ENCODE assay signal across 28 cellular contexts in genomic region chr12:40219760-40220159, GRCh38.
"Had no signal": no experiment of that assay in that cellular context is flagged by ENCODE, and none has a peak within 500 bp of the region (broad histone marks: within the 10 kb centered on the region; RNA-seq: fewer than 3 reads in every experiment).

No MANE protein-coding gene starts in this region.

- H3K27ac ChIP-seq: colonic mucosa, epithelial cell of prostate, esophagus squamous epithelium, gastrocnemius medialis, heart right ventricle, left lung, lower lobe of right lung had no signal

- ATAC-seq: effector memory CD8-positive, alpha-beta T cell; esophagus mucosa; gastrocnemius medialis; heart right ventricle; left cardiac atrium; left lung; left ventricle myocardium superior; lower lobe of right lung; mucosa of descending colon had no signal

- H3K4me1 ChIP-seq: colonic mucosa, lower lobe of right lung had no signal

- DNase-seq: colonic mucosa; cortex of kidney; effector CD8-positive, alpha-beta T cell; effector memory CD8-positive, alpha-beta T cell; endodermal cell; erythroblast; esophagus squamous epithelium; foreskin fibroblast; foreskin melanocyte; gastrocnemius medialis; glutamatergic neuron; head of caudate nucleus; heart right ventricle; hippocampal formation; left cardiac atrium; left lung; left ventricle myocardium superior; lower lobe of right lung; mesenchymal stem cell; mucosa of descending colon; naive B cell had no signal

- H3K4me3 Mint-ChIP-seq: dendritic cell treated with granulocyte-macrophage colony-stimulating factor and Interleukin-4, amounts not matched to agents 40 ng/mL and 50 ng/mL, for 4 days; effector memory CD8-positive, alpha-beta T cell; endodermal cell; mesothelial cell of epicardium; naive B cell had no signal

- H3K36me3 Mint-ChIP-seq: mesothelial cell of epicardium, naive B cell had no signal

- H3K27me3 ChIP-seq: colonic mucosa, esophagus squamous epithelium, gastrocnemius medialis, heart right ventricle, left lung had no signal

- H3K27ac Mint-ChIP-seq: dendritic cell treated with granulocyte-macrophage colony-stimulating factor and Interleukin-4, amounts not matched to agents 40 ng/mL and 50 ng/mL, for 4 days; effector memory CD8-positive, alpha-beta T cell; endodermal cell; mesothelial cell of epicardium; naive B cell had no signal

- H3K4me3 ChIP-seq: colonic mucosa, esophagus squamous epithelium, gastrocnemius medialis, heart right ventricle, left lung, lower lobe of right lung, mucosa of descending colon had no signal

- H3K27me3 Mint-ChIP-seq: naive B cell had no signal

- FAIRE-seq: endometrium, islet of Langerhans, keratinocyte had no signal

- H3K9me3 Mint-ChIP-seq: effector memory CD8-positive, alpha-beta T cell; endodermal cell; mesothelial cell of epicardium had no signal

- H3K36me3 ChIP-seq: colonic mucosa, esophagus squamous epithelium, gastrocnemius medialis, heart right ventricle, left lung, lower lobe of right lung had no signal

- H3K9me3 ChIP-seq: colonic mucosa, esophagus squamous epithelium, gastrocnemius medialis, heart right ventricle, left lung, lower lobe of right lung, mucosa of descending colon had no signal
